ENCODE assay signal across 9 cellular contexts in the genomic region with DNA sequence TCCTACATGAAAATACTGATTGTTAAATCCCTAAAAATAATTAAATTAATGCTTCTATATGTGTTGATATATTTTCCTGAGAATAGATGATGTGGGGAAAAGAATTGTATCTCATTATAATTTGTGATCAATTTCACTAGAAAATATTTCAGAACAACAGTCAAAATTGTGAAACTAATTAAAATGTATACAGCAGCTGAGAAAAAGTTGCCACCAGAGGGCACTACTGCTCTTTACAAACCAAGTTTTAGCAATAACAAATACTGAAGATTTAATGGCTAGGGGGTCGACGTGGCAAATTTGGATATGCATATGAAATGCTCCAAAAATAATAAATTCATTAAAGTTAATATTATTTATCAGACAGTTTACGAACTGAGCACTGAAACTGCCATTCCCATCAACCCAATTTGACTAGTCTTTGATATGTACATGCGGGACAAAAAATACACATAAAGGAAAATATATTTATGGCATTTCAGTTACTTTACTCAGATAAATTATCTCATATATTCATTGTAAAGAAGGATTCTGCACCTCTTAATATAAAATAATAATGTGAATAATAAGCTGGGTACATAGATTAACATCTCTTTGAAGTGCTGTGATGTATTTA.
DNase-seq lines count a peak whose midpoint lies in the region; ATAC-seq and TF ChIP-seq lines count a peak whose summit lies in the region.
"Had no signal": no experiment of that assay in that cellular context is flagged by ENCODE, and none has a peak within 500 bp of the region (broad histone marks: within the 10 kb centered on the region; RNA-seq: fewer than 3 reads in every experiment).

No MANE protein-coding gene starts in this region.

- no peak overlapping the region for H2BK12ac ChIP-seq in mesenchymal stem cell (ENCODE audit: low read length in 2 of 2)

- H2AFZ ChIP-seq in PC-3 (ENCODE audit: low read length) (no peak overlapping the region), mesenchymal stem cell (ENCODE audit: low read depth, low read length) (no peak overlapping the region)

- CTCF ChIA-PET in Calu3 (lab: Charles Lee) (no interaction called here), HEK293T (lab: Yijun Ruan, JAX) (interaction anchor here (0.6 kb wide), 1 partner anchor 386 kb away, joined by 4 read pairs; no protein-coding TSS in a partner anchor), PC-3 (lab: Charles Lee) (no interaction called here)

- ATAC-seq in PC-3 (no peak), HG03571 (IDR thresholded peaks at IDR 0.05; ENCODE audit: unreplicated experiment) (no peak), HG03469 (IDR thresholded peaks at IDR 0.05; ENCODE audit: unreplicated experiment) (no peak)

- H3K18ac ChIP-seq in mesenchymal stem cell (ENCODE audit: low read depth in 1 of 2, low read length in 2 of 2): no peak overlapping the region

- H3K14ac ChIP-seq in mesenchymal stem cell (ENCODE audit: low read length in 2 of 2): no peak overlapping the region

- no peak overlapping the region for H2AK5ac ChIP-seq in mesenchymal stem cell (ENCODE audit: low read length, severe bottlenecking)

- H3K79me2 ChIP-seq in PC-3 (ENCODE audit: low read length): no peaks in the 10 kb centered on the region

- H3K4me3 ChIP-seq in PC-3 (ENCODE audit: low read length) (no peak overlapping the region), mesenchymal stem cell (ENCODE audit: insufficient read depth in 1 of 2, low read depth in 1 of 2, low read length in 2 of 2) (no peak overlapping the region)
- H3K4me3 ChIP-seq: SJSA1 had no signal

- H3K23ac ChIP-seq in mesenchymal stem cell (ENCODE audit: low read length in 2 of 2): no peak overlapping the region

- no peak overlapping the region for H2BK15ac ChIP-seq in mesenchymal stem cell (ENCODE audit: low read depth, poor library complexity, severe bottlenecking)

- H4K91ac ChIP-seq in mesenchymal stem cell (ENCODE audit: low read length): no peak overlapping the region

- H3K27ac ChIP-seq in PC-3 (ENCODE audit: low read length) (no peak overlapping the region), mesenchymal stem cell (ENCODE audit: low read length, poor library complexity, severe bottlenecking) (no peak overlapping the region)
- H3K27ac ChIP-seq: SJSA1 had no signal

- no peak overlapping the region for H3K27ac Mint-ChIP-seq in Calu3 (ENCODE audit: unreplicated experiment)

- no peak overlapping the region for H3K9ac ChIP-seq in PC-3 (ENCODE audit: low read length)
- no peak overlapping the region for H3K9ac ChIP-seq in mesenchymal stem cell (ENCODE audit: low read length)

- no peak overlapping the region for H4K8ac ChIP-seq in mesenchymal stem cell (ENCODE audit: low read length)

- no peak overlapping the region for H3K4ac ChIP-seq in mesenchymal stem cell (ENCODE audit: low read depth in 1 of 2, low read length in 2 of 2)

- no peaks in the 10 kb centered on the region for H3K9me3 ChIP-seq in PC-3 (ENCODE audit: low read length)
- H3K9me3 ChIP-seq in mesenchymal stem cell (ENCODE audit: control insufficient read depth, low read length): no peaks in the 10 kb centered on the region
- H3K9me3 ChIP-seq: SJSA1 had no signal

- no peaks in the 10 kb centered on the region for H3K27me3 Mint-ChIP-seq in Calu3 (ENCODE audit: unreplicated experiment)

- BruUV-seq in Calu3 (replicated peaks; lab: Mats Ljungman, UMichigan) (no TSS peak), PC-3 (replicated peaks; lab: Mats Ljungman, UMichigan) (no TSS peak)

- H3K4me1 ChIP-seq in PC-3 (ENCODE audit: insufficient read depth, low read length) (no peaks in the 10 kb centered on the region), mesenchymal stem cell (ENCODE audit: control insufficient read depth, insufficient read depth, low read depth, low read length) (no peaks in the 10 kb centered on the region)
- H3K4me1 ChIP-seq: SJSA1 had no signal

- no peaks in the 10 kb centered on the region for H4K20me1 ChIP-seq in PC-3 (ENCODE audit: low read length)

- no peaks in the 10 kb centered on the region for H3K27me3 ChIP-seq in PC-3 (ENCODE audit: low read length)
- H3K27me3 ChIP-seq in mesenchymal stem cell (ENCODE audit: control insufficient read depth in 1 of 2, insufficient read depth in 1 of 2, low read length in 2 of 2): no peaks in the 10 kb centered on the region
- H3K27me3 ChIP-seq: SJSA1 had no signal

- H3K36me3 Mint-ChIP-seq in Calu3 (ENCODE audit: insufficient read depth, unreplicated experiment): no peaks in the 10 kb centered on the region

- peaks cover 3% of the 10 kb centered on the region for H3K9me3 Mint-ChIP-seq in Calu3 (ENCODE audit: low read depth, unreplicated experiment)

- no peaks in the 10 kb centered on the region for H3K36me3 ChIP-seq in PC-3 (ENCODE audit: low read depth, low read length)
- H3K36me3 ChIP-seq in mesenchymal stem cell (ENCODE audit: control insufficient read depth in 1 of 2, insufficient read depth in 2 of 2, low read depth in 1 of 2, low read length in 2 of 2): no peaks in the 10 kb centered on the region
- H3K36me3 ChIP-seq: SJSA1 had no signal

- H2BK5ac ChIP-seq in mesenchymal stem cell (ENCODE audit: low read depth, low read length, poor library complexity, severe bottlenecking): no peak overlapping the region

- intact Hi-C loops in Calu3 (cut with micrococcal nuclease; ENCODE audit: unreplicated experiment): no loop called here
- intact Hi-C loops in PC-3 (cut with micrococcal nuclease): loop anchor here (5.0 kb wide), 1 partner anchor 302 kb away; no protein-coding TSS in a partner anchor

- WGBS in mesenchymal stem cell: no CpG with 5 or more reads among the region's 4 CpGs

- H3K9me2 ChIP-seq in PC-3 (replicated peaks; ENCODE audit: low read length): no peaks in the 10 kb centered on the region

- no peak overlapping the region for H3K4me3 Mint-ChIP-seq in Calu3 (ENCODE audit: low read depth, unreplicated experiment)

- H3K79me1 ChIP-seq in mesenchymal stem cell (replicated peaks; ENCODE audit: low read length, poor library complexity, severe bottlenecking): no peaks in the 10 kb centered on the region

- H3F3A ChIP-seq in PC-3 (ENCODE audit: low read length, unreplicated experiment): no peaks in the 10 kb centered on the region

- DNase-seq in Calu3 (peak; percentile 8), HEK293T (ENCODE audit: extremely low spot score) (peak; percentile 9), PC-3 (peak; percentile 69), cerebellar cortex (ENCODE audit: low spot score) (peak; percentile 28), mesenchymal stem cell (peak; percentile 53), NCI-H526 treated with DMSO at 0.1 percent for 48 hours (lab: John Stamatoyannopoulos, UW) (no peak)

- no peak overlapping the region for H2BK120ac ChIP-seq in mesenchymal stem cell (ENCODE audit: low read depth, low read length)

- H3K4me2 ChIP-seq in PC-3 (ENCODE audit: low read length) (no peak overlapping the region), mesenchymal stem cell (ENCODE audit: low read length, poor library complexity, severe bottlenecking) (no peak overlapping the region)

- no peaks in the 10 kb centered on the region for H3K4me1 Mint-ChIP-seq in Calu3 (ENCODE audit: low read depth, unreplicated experiment)

- POLR2A ChIA-PET in HEK293T (lab: Yijun Ruan, JAX): no interaction called here
- POLR2A ChIA-PET in PC-3 (lab: Charles Lee; ENCODE audit: unreplicated experiment): no interaction called here

- peak; percentile 45 for TF ChIP-seq CTCF in Calu3 (IDR thresholded peaks at IDR 0.05; ENCODE audit: unreplicated experiment)
- TF ChIP-seq CTCF in PC-3 (conservative IDR thresholded peaks at IDR 0.05; ENCODE audit: low read depth, low read length): peak; percentile 89

TF ChIP-seq in HEK293T, 16 proteins besides CTCF, POLR2A, EP300 and RAD21:
- TF ChIP-seq, protein P1, sequence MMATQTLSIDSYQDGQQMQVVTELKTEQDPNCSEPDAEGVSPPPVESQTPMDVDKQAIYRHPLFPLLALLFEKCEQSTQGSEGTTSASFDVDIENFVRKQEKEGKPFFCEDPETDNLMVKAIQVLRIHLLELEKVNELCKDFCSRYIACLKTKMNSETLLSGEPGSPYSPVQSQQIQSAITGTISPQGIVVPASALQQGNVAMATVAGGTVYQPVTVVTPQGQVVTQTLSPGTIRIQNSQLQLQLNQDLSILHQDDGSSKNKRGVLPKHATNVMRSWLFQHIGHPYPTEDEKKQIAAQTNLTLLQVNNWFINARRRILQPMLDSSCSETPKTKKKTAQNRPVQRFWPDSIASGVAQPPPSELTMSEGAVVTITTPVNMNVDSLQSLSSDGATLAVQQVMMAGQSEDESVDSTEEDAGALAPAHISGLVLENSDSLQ (IDR thresholded peaks at IDR 0.05): no peak
- TF ChIP-seq FOXA1 (IDR thresholded peaks at IDR 0.05): no peak
- TF ChIP-seq ZNF384 (IDR thresholded peaks at IDR 0.05): no peak
- TF ChIP-seq LEF1 (IDR thresholded peaks at IDR 0.05; ENCODE audit: borderline replicate concordance): no peak
- no peak for TF ChIP-seq TARDBP (IDR thresholded peaks at IDR 0.05)
- TF ChIP-seq SP1 (IDR thresholded peaks at IDR 0.05): no peak
- no peak for TF ChIP-seq ARNT (IDR thresholded peaks at IDR 0.05)
TF ChIP-seq in HEK293T: peak in this region for 0.
